ENCODE assay signal across 8 cellular contexts in genomic region chr16:85011846-85012284, GRCh38. TPM values are rescaled to one million over a fixed set of nuclear protein-coding genes. Genes with fewer than 3 reads are reported as not detected.
DNase-seq lines count a peak whose midpoint lies in the region; FAIRE-seq and TF ChIP-seq lines count a peak whose summit lies in the region.

No MANE protein-coding gene starts in this region.

- H3K27me3 Mint-ChIP-seq in chondrocyte (ENCODE audit: low read depth): no peaks in the 10 kb centered on the region

- peak overlapping the region; percentile 93 for H3K4me3 Mint-ChIP-seq in chondrocyte (ENCODE audit: unreplicated experiment)

- peak overlapping the region; percentile 78 for H3K9ac ChIP-seq in mucosa of stomach (ENCODE audit: low read length)

- H3K27ac ChIP-seq in AG04450 (ENCODE audit: low read depth, low read length) (peak overlapping the region; percentile 98), HL-60 (replicated peaks) (peak overlapping the region; percentile 97)

- DNase-seq in AG04450 (ENCODE audit: low read depth, low spot score) (no peak), HL-60 (ENCODE audit: low read depth in 1 of 2, low spot score in 1 of 2) (no peak), chondrocyte (ENCODE audit: low spot score) (no peak), GM19239 (ENCODE audit: insufficient read length, low spot score) (no peak), ureter (ENCODE audit: low spot score) (no peak), NCI-H82 treated with DMSO at 0.1 percent for 48 hours (lab: John Stamatoyannopoulos, UW; ENCODE audit: unreplicated experiment) (no peak)
- no peak for DNase-seq in stimulated activated CD8-positive, alpha-beta memory T cell treated with anti-CD3 and anti-CD28 coated beads, Interleukin-4, amount 100 ng/mL, for 48 hours

- FAIRE-seq in GM19239 (lab: Jason Lieb, UNC): no peak

- H3K4me1 Mint-ChIP-seq in chondrocyte (ENCODE audit: low read depth): peaks cover 43% of the 10 kb centered on the region

- CTCF ChIA-PET in AG04450 (lab: Charles Lee): interaction anchor here (0.8 kb wide), 1 partner anchor 41 kb away, joined by 3 read pairs; no protein-coding TSS in a partner anchor

- H3K27me3 ChIP-seq in AG04450 (ENCODE audit: control insufficient read depth, insufficient read depth, low read length) (no peaks in the 10 kb centered on the region), HL-60 (ENCODE audit: insufficient read depth, poor library complexity, severe bottlenecking) (no peaks in the 10 kb centered on the region), mucosa of stomach (ENCODE audit: control insufficient read depth, insufficient read depth, low read length) (no peaks in the 10 kb centered on the region)

- no peaks in the 10 kb centered on the region for H3K9me3 Mint-ChIP-seq in chondrocyte (ENCODE audit: low read depth)

- peaks cover 32% of the 10 kb centered on the region for H3K4me1 ChIP-seq in mucosa of stomach (ENCODE audit: control insufficient read depth, insufficient read depth, low read length)

- H3K36me3 ChIP-seq in mucosa of stomach (ENCODE audit: control insufficient read depth, insufficient read depth, low read length): no peaks in the 10 kb centered on the region

- H3K4me3 ChIP-seq in AG04450 (ENCODE audit: low read depth, low read length) (peak overlapping the region; percentile 92), HL-60 (replicated peaks; ENCODE audit: insufficient read depth, low read length) (peak overlapping the region; percentile 92), mucosa of stomach (ENCODE audit: low read length) (peak overlapping the region; percentile 96)

- H3K36me3 Mint-ChIP-seq in chondrocyte (ENCODE audit: low read depth): no peaks in the 10 kb centered on the region

- H3K9me3 ChIP-seq in AG04450 (ENCODE audit: control insufficient read depth, insufficient read depth, low read length) (no peaks in the 10 kb centered on the region), mucosa of stomach (ENCODE audit: control insufficient read depth, low read length) (no peaks in the 10 kb centered on the region)

- peak overlapping the region; percentile 100 for H3K27ac Mint-ChIP-seq in chondrocyte (ENCODE audit: unreplicated experiment)

- POLR2A ChIA-PET in AG04450 (lab: Yijun Ruan, JAX): interaction anchor here (0.6 to 2.2 kb wide), 5 partner anchors 14 to 180 kb away, joined by 3 to 13 read pairs (median 9); partner anchors contain the start of gene KIAA0513

- TF ChIP-seq CTCF in AG04450 (IDR thresholded peaks at IDR 0.05; ENCODE audit: low read depth, low read length) (no peak), HL-60 (IDR thresholded peaks at IDR 0.05; ENCODE audit: insufficient read depth, low read length) (no peak), chondrocyte (IDR thresholded peaks at IDR 0.05) (no peak)

RNA-seq across cellular contexts. Expression of gene ZDHHC7, which starts 0.5 kb away (rescaled TPM):
- 136 and 150 TPM in 2 replicates for polyA plus RNA-seq in AG04450 (2011; rRNA removed)
- 117 and 131 TPM in 2 replicates for polyA minus RNA-seq in AG04450 (2011; rRNA and poly(A)+ RNA removed)
- total RNA-seq in chondrocyte: 45.3 to 51.6 TPM (median 50.2 TPM) in 3 replicates
- total RNA-seq in ureter: 50.5 TPM

RNA-seq across cellular contexts. Expression of gene KIAA0513, which starts 15.7 kb away (rescaled TPM):
- polyA plus RNA-seq in AG04450 (2011; rRNA removed): 10.0 and 10.1 TPM in 2 replicates
- polyA minus RNA-seq in AG04450 (2011; rRNA and poly(A)+ RNA removed): 26.9 and 30.0 TPM in 2 replicates
- total RNA-seq in chondrocyte (10.4 to 13.0 TPM (median 11.6 TPM) in 3 replicates), ureter (16.1 TPM)
